ENCODE assay signal across 23 cellular contexts in genomic region chr5:17042041-17042440, GRCh38.
DNase-seq lines count a peak whose midpoint lies in the region; ATAC-seq and TF ChIP-seq lines count a peak whose summit lies in the region.
"Had no signal": no experiment of that assay in that cellular context is flagged by ENCODE, and none has a peak within 500 bp of the region (broad histone marks: within the 10 kb centered on the region; RNA-seq: fewer than 3 reads in every experiment).

No MANE protein-coding gene starts in this region.

- DNase-seq in AG10803 (ENCODE audit: low read depth) = peak; percentile 79
- peak; percentile 17 for DNase-seq in GM03348 (ENCODE audit: low spot score)
- DNase-seq in NCI-H82 (lab: John Stamatoyannopoulos, UW) = peak; percentile 96
- peak; percentile 17 for DNase-seq in fibroblast of mammary gland (ENCODE audit: low read depth)
- no peak for DNase-seq in iPS-NIHi11 (ENCODE audit: low spot score)
- no peak for DNase-seq in activated naive CD4-positive, alpha-beta T cell (lab: John Stamatoyannopoulos, UW)
- DNase-seq: CD4-positive, alpha-beta T cell; COR-L47; GDM1; H7; HFFc6; KBM-7; NCI-H1092; NCI-H1436; NCI-H187 treated with DMSO at 0.1 percent for 48 hours; NCI-H2227 treated with DMSO at 0.1 percent for 48 hours; NCI-H510A; NCI-H774; Peyer's patch had no signal

- no peak overlapping the region for H3K4me3 ChIP-seq in AG10803 (ENCODE audit: low read length)
- H3K4me3 ChIP-seq in fibroblast of mammary gland (ENCODE audit: control insufficient read depth, low read depth, low read length) = no peak overlapping the region
- H3K4me3 ChIP-seq: Peyer's patch, SJSA1 had no signal

- TF ChIP-seq CTCF in AG10803 (conservative IDR thresholded peaks at IDR 0.05; ENCODE audit: low read length) (no peak), fibroblast of mammary gland (conservative IDR thresholded peaks at IDR 0.05; ENCODE audit: control insufficient read depth, insufficient read depth, low read depth, low read length) (no peak)

- ATAC-seq in GM19351 (IDR thresholded peaks at IDR 0.05; ENCODE audit: unreplicated experiment) = no peak
- ATAC-seq: HepG2, Right ventricle myocardium inferior had no signal

Comparison
In these comparisons a context has a peak if more than half of its experiments do, and no peak if none do; other contexts are left out.
1. DNase-seq: peak in AG10803 (single experiment), GM03348 (single experiment), NCI-H82 (single experiment) and fibroblast of mammary gland (single experiment); none in iPS-NIHi11 (single experiment) and activated naive CD4-positive, alpha-beta T cell (0 of 4).